In genomic region chr10:14039968-14040668, GRCh38 we compare ENCODE assay signal across 13 cellular contexts.
DNase-seq lines count a peak whose midpoint lies in the region; ATAC-seq and TF ChIP-seq lines count a peak whose summit lies in the region.
"Had no signal": no experiment of that assay in that cellular context is flagged by ENCODE, and none has a peak within 500 bp of the region (broad histone marks: within the 10 kb centered on the region; RNA-seq: fewer than 3 reads in every experiment).

No MANE protein-coding gene starts in this region.

- no peak overlapping the region for H3K9ac ChIP-seq in subcutaneous abdominal adipose tissue (ENCODE audit: low read length in 5 of 5)

- no peak for ATAC-seq in GM19395 (IDR thresholded peaks at IDR 0.05; ENCODE audit: unreplicated experiment)
- ATAC-seq: PC-3 had no signal

- H3K27ac ChIP-seq in subcutaneous abdominal adipose tissue (ENCODE audit: low read depth, low read length) = peak overlapping the region; percentile 69
- H3K27ac ChIP-seq: brain microvascular endothelial cell had no signal

- no peaks in the 10 kb centered on the region for H3K27me3 ChIP-seq in subcutaneous abdominal adipose tissue (ENCODE audit: control insufficient read depth in 5 of 5, insufficient read depth in 4 of 5, low read length in 5 of 5)
- H3K27me3 ChIP-seq: brain microvascular endothelial cell, uterus had no signal

- no peaks in the 10 kb centered on the region for H3K36me3 ChIP-seq in subcutaneous abdominal adipose tissue (ENCODE audit: control insufficient read depth in 5 of 5, insufficient read depth in 5 of 5, low read length in 5 of 5)
- H3K36me3 ChIP-seq: brain microvascular endothelial cell, uterus had no signal

- DNase-seq in GM04504 (ENCODE audit: low read depth) (peak; percentile 72), choroid plexus epithelial cell (ENCODE audit: low read depth) (peak; percentile 81), iris pigment epithelial cell (ENCODE audit: low read depth) (peak; percentile 87), NCI-H2081 treated with DMSO at 0.1 percent for 48 hours (lab: John Stamatoyannopoulos, UW) (no peak), activated T-cell treated with anti-CD3 and anti-CD28 coated beads for 4 hours (no peak)
- DNase-seq in activated CD4-positive, CD25-positive, alpha-beta regulatory T cell treated with anti-CD3 and anti-CD28 coated beads, Interleukin-2, amount 50 U/mL, for 72 hours = no peak
- DNase-seq: activated CD8-positive, alpha-beta memory T cell treated with anti-CD3 and anti-CD28 coated beads, Interleukin-2, amount 50 U/mL, for 48 hours; brain microvascular endothelial cell; MM.1S; PC-3; uterus had no signal

- H3K4me3 ChIP-seq in choroid plexus epithelial cell (ENCODE audit: low read depth, low read length) (no peak overlapping the region), subcutaneous abdominal adipose tissue (ENCODE audit: low read depth in 1 of 5, low read length in 5 of 5) (peak overlapping the region in 1 of 5 donors; percentile 22)
- H3K4me3 ChIP-seq: uterus had no signal

- TF ChIP-seq CTCF in choroid plexus epithelial cell (conservative IDR thresholded peaks at IDR 0.05; ENCODE audit: low read depth, low read length) = no peak

- no peaks in the 10 kb centered on the region for H3K9me3 ChIP-seq in subcutaneous abdominal adipose tissue (ENCODE audit: control insufficient read depth in 5 of 5, low read length in 5 of 5)
- H3K9me3 ChIP-seq: uterus had no signal

- H3K4me1 ChIP-seq in subcutaneous abdominal adipose tissue (ENCODE audit: control insufficient read depth in 5 of 5, insufficient read depth in 5 of 5, low read length in 5 of 5) = peaks cover 8 to 24% (median 23%) of the 10 kb centered on the region in 5 donors

Comparison
In these comparisons a context has a peak if more than half of its experiments do, and no peak if none do; other contexts are left out.
1. DNase-seq: peak in GM04504 (single experiment), choroid plexus epithelial cell (single experiment) and iris pigment epithelial cell (single experiment); none in activated CD4-positive, CD25-positive, alpha-beta regulatory T cell treated with anti-CD3 and anti-CD28 coated beads, Interleukin-2, amount 50 U/mL, for 72 hours (single experiment), NCI-H2081 treated with DMSO at 0.1 percent for 48 hours (single experiment) and activated T-cell treated with anti-CD3 and anti-CD28 coated beads for 4 hours (single experiment).